ENCODE assay signal across 9 cellular contexts in the genomic region with DNA sequence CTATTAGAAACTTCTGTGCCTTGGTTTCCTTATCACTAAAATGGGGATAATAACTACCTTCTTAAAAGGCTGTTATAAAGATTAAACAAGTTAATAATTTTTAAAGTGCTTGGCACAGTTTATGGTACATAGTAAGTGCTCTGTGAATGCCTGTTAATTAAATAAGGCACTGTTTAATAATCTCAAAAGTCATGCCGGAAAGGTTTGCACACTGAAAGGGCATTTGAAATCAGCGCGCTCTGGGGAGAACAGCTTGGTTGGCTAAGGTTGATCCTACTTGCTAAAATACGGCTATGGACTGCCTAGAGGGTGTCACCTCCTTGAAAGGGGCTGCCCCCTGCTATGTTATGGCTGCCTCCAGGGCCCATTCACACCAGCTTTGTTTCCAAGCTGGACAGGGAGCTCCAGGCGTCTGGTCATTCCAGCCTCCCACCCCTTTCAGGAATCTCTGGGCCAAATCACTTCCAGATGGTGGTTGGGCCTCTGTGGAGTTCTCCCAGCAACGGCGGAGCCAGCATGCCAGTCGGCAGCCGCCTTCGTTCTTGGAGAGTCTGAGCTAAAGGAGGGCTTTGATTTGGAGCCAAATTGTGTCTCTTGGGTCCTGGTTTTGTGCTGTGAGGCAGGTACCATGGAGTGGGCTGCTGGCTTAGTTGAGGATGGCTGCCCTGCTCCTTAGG. TPM values are rescaled to one million over a fixed set of nuclear protein-coding genes. Genes with fewer than 3 reads are reported as not detected.
DNase-seq lines count a peak whose midpoint lies in the region; ATAC-seq and TF ChIP-seq lines count a peak whose summit lies in the region.
"Had no signal": no experiment of that assay in that cellular context is flagged by ENCODE, and none has a peak within 500 bp of the region (broad histone marks: within the 10 kb centered on the region; RNA-seq: fewer than 3 reads in every experiment).

No MANE protein-coding gene starts in this region.

- H3F3A ChIP-seq in smooth muscle cell (ENCODE audit: low read depth) = peaks cover 30% of the 10 kb centered on the region

- no peaks in the 10 kb centered on the region for H3K27me3 ChIP-seq in right cardiac atrium (ENCODE audit: control insufficient read depth, insufficient read depth)
- no peaks in the 10 kb centered on the region for H3K27me3 ChIP-seq in smooth muscle cell (ENCODE audit: low read depth)
- no peaks in the 10 kb centered on the region for H3K27me3 ChIP-seq in Karpas-422 (ENCODE audit: low read length)

- H3K79me2 ChIP-seq in smooth muscle cell (ENCODE audit: low read depth) (peaks cover 100% of the 10 kb centered on the region), Karpas-422 (ENCODE audit: low read length) (no peaks in the 10 kb centered on the region)

- H3K9me2 ChIP-seq in Karpas-422 (replicated peaks; ENCODE audit: insufficient read depth, low read length) = no peaks in the 10 kb centered on the region

- 54% methylated on average over 10 of the region's 10 CpGs for WGBS in right cardiac atrium
- 17% methylated on average over 10 of the region's 10 CpGs for WGBS in smooth muscle cell (ENCODE audit: low lambda C conversion rate)

- H3K27ac ChIP-seq in right cardiac atrium (ENCODE audit: low read length) (peak overlapping the region; percentile 50), smooth muscle cell (ENCODE audit: low read depth) (peak overlapping the region; percentile 83), Karpas-422 (ENCODE audit: low read length) (no peak overlapping the region)

- H4K20me1 ChIP-seq in smooth muscle cell (ENCODE audit: low read depth) = peaks cover 99% of the 10 kb centered on the region
- H4K20me1 ChIP-seq in Karpas-422 (ENCODE audit: insufficient read depth, low read depth, low read length) = peaks cover 4% of the 10 kb centered on the region; the same call in 1 of the 2 replicates

- H3K4me2 ChIP-seq in smooth muscle cell (peak overlapping the region; percentile 76), Karpas-422 (ENCODE audit: low read depth, low read length, poor library complexity, severe bottlenecking) (no peak overlapping the region)

- DNase-seq in GM04504 (ENCODE audit: low read depth) (peak; percentile 98), astrocyte of the cerebellum (ENCODE audit: low read depth) (peak; percentile 79), right cardiac atrium (peak; percentile 55 to 79 (median 70)), smooth muscle cell (lab: John Stamatoyannopoulos, UW; ENCODE audit: unreplicated experiment) (peak; percentile 27), Karpas-422 (no peak), NCI-H526 (lab: John Stamatoyannopoulos, UW) (no peak), NCI-H748 (lab: John Stamatoyannopoulos, UW; ENCODE audit: unreplicated experiment) (no peak)
- DNase-seq: naive thymus-derived CD8-positive, alpha-beta T cell had no signal

- H3K4me1 ChIP-seq in right cardiac atrium (ENCODE audit: control insufficient read depth, insufficient read depth, low read length) (peaks cover 9% of the 10 kb centered on the region), smooth muscle cell (ENCODE audit: low read depth) (peaks cover 10% of the 10 kb centered on the region), Karpas-422 (ENCODE audit: low read length) (peaks cover 4% of the 10 kb centered on the region)

- in situ Hi-C loops in astrocyte of the cerebellum (cut with HindIII; ENCODE audit: low sequenced_read_pairs) = loop anchor here (25.0 kb wide), 1 partner anchor 148 kb away; no protein-coding TSS in a partner anchor

- no peak for TF ChIP-seq CTCF in astrocyte of the cerebellum (IDR thresholded peaks at IDR 0.05; ENCODE audit: low read depth, low read length, missing control alignments)
- no peak for TF ChIP-seq CTCF in smooth muscle cell (IDR thresholded peaks at IDR 0.05; ENCODE audit: borderline replicate concordance, insufficient read depth, poor library complexity, severe bottlenecking)

- no peaks in the 10 kb centered on the region for H3K36me3 ChIP-seq in smooth muscle cell (ENCODE audit: low read depth)
- H3K36me3 ChIP-seq in Karpas-422 (ENCODE audit: insufficient read depth, low read length) = no peaks in the 10 kb centered on the region

- no peaks in the 10 kb centered on the region for H3K9me3 ChIP-seq in right cardiac atrium (ENCODE audit: control insufficient read depth, low read length)
- H3K9me3 ChIP-seq in smooth muscle cell (replicated peaks; ENCODE audit: low read depth) = no peaks in the 10 kb centered on the region
- H3K9me3 ChIP-seq in Karpas-422 (ENCODE audit: low read length) = no peaks in the 10 kb centered on the region

- peak; percentile 45 to 62 for ATAC-seq in right cardiac atrium
- no peak for ATAC-seq in GM21529 (IDR thresholded peaks at IDR 0.05; ENCODE audit: unreplicated experiment)
- ATAC-seq: naive thymus-derived CD8-positive, alpha-beta T cell had no signal

- H3K9ac ChIP-seq in smooth muscle cell (ENCODE audit: low read depth) (peak overlapping the region; percentile 47), Karpas-422 (ENCODE audit: low read length) (no peak overlapping the region)

- intact Hi-C loops in right cardiac atrium (cut with DNase I) = loop anchor here in 1 of 4 donors (10.0 kb wide), 1 partner anchor 101 kb away; no protein-coding TSS in a partner anchor

- no peak overlapping the region for H2AFZ ChIP-seq in smooth muscle cell (ENCODE audit: low read depth)
- no peak overlapping the region for H2AFZ ChIP-seq in Karpas-422 (ENCODE audit: low read length)

- H3K4me3 ChIP-seq in astrocyte of the cerebellum (ENCODE audit: low read depth, low read length) (no peak overlapping the region), right cardiac atrium (ENCODE audit: low read length) (no peak overlapping the region), smooth muscle cell (peak overlapping the region; percentile 6), Karpas-422 (ENCODE audit: low read length) (no peak overlapping the region)

RNA-seq across cellular contexts. Expression of a gene that starts 5.9 kb away (rescaled TPM):
- total RNA-seq in right cardiac atrium = 10 to 100 TPM; 22.9 to 44.9 (median 29.0) TPM
- polyA plus RNA-seq in right cardiac atrium = 36.9 TPM
- total RNA-seq in smooth muscle cell = 106 and 145 TPM in 2 replicates
- polyA plus RNA-seq in smooth muscle cell = 52.7 and 85.9 TPM in 2 replicates
- 14.1 and 14.2 TPM in 2 replicates for total RNA-seq in Karpas-422 (2014; rRNA removed; shearing (Covaris generic); ENCODE audit: low replicate concordance)

Comparison
In these comparisons a context has a peak if more than half of its experiments do, and no peak if none do; other contexts are left out.
1. DNase-seq: peak in GM04504 (single experiment), astrocyte of the cerebellum (single experiment), right cardiac atrium (3 of 3) and smooth muscle cell (single experiment); none in Karpas-422 (single experiment), NCI-H526 (0 of 2) and NCI-H748 (single experiment).